ENCODE assay signal across 10 cellular contexts in genomic region chr12:54371328-54372112, GRCh38. TPM values are rescaled to one million over a fixed set of nuclear protein-coding genes. Genes with fewer than 3 reads are reported as not detected.
A peak's percentile ranks its signal among the peaks of the same experiment; 100 is the strongest.
DNase-seq lines count a peak whose midpoint lies in the region; ATAC-seq and TF ChIP-seq lines count a peak whose summit lies in the region.
"Had no signal": no experiment of that assay in that cellular context is flagged by ENCODE, and none has a peak within 500 bp of the region (broad histone marks: within the 10 kb centered on the region; RNA-seq: fewer than 3 reads in every experiment).

No MANE protein-coding gene starts in this region.

- no peaks in the 10 kb centered on the region for H3K27me3 Mint-ChIP-seq in T-helper 17 cell
- H3K27me3 Mint-ChIP-seq: central memory CD8-positive, alpha-beta T cell had no signal

- H3K27me3 ChIP-seq in right atrium auricular region: no peaks in the 10 kb centered on the region
- H3K27me3 ChIP-seq in testis: no peaks in the 10 kb centered on the region

- H3K27ac Mint-ChIP-seq in T-helper 17 cell: peak overlapping the region; percentile 19

- DNase-seq in NCI-H2227 (lab: John Stamatoyannopoulos, UW; ENCODE audit: unreplicated experiment): peak; percentile 69
- no peak for DNase-seq in NCI-H2227 treated with DMSO at 0.1 percent for 48 hours (lab: John Stamatoyannopoulos, UW)
- DNase-seq in T-helper 17 cell: no peak
- peak; percentile 88 for DNase-seq in right atrium auricular region (ENCODE audit: low spot score)
- peak; percentile 50 for DNase-seq in testis
- DNase-seq in cerebellum (ENCODE audit: low spot score): no peak
- no peak for DNase-seq in stimulated activated naive CD4-positive, alpha-beta T cell (lab: John Stamatoyannopoulos, UW)
- DNase-seq: activated CD4-positive, alpha-beta T cell treated with anti-CD3 and anti-CD28 coated beads for 36 hours had no signal

- 63 to 91% methylated on average over 4 to 5 of the region's 5 CpGs for WGBS in testis, 2 donors

- H3K9me3 ChIP-seq in T-helper 17 cell (ENCODE audit: control insufficient read depth, low read length, poor library complexity, severe bottlenecking): no peaks in the 10 kb centered on the region
- H3K9me3 ChIP-seq in right atrium auricular region: no peaks in the 10 kb centered on the region
- no peaks in the 10 kb centered on the region for H3K9me3 ChIP-seq in testis

- TF ChIP-seq CTCF in right atrium auricular region (IDR thresholded peaks at IDR 0.05) (no peak), testis (IDR thresholded peaks at IDR 0.05) (no peak)

- intact Hi-C loops in testis (cut with DNase I; ENCODE audit: low total_unique reads): loop anchor here (10.0 kb wide), 1 partner anchor 147 kb away; no protein-coding TSS in a partner anchor

- no peak overlapping the region for H3K4me3 Mint-ChIP-seq in T-helper 17 cell
- H3K4me3 Mint-ChIP-seq: activated CD4-positive, alpha-beta T cell treated with anti-CD3 and anti-CD28 coated beads for 36 hours; central memory CD8-positive, alpha-beta T cell had no signal

- peaks cover 30% of the 10 kb centered on the region for H3K4me1 Mint-ChIP-seq in T-helper 17 cell

- no peaks in the 10 kb centered on the region for H3K36me3 Mint-ChIP-seq in T-helper 17 cell (ENCODE audit: low read depth)

- ATAC-seq in T-helper 17 cell (no peak), GM21423 (IDR thresholded peaks at IDR 0.05; ENCODE audit: unreplicated experiment) (no peak)
- ATAC-seq: activated CD4-positive, alpha-beta T cell treated with anti-CD3 and anti-CD28 coated beads for 36 hours had no signal

- H3K4me1 ChIP-seq in right atrium auricular region (peaks cover 0 to 76% of the 10 kb centered on the region in 2 donors), testis (peaks cover 42% of the 10 kb centered on the region)

- H3K36me3 ChIP-seq in right atrium auricular region: no peaks in the 10 kb centered on the region
- H3K36me3 ChIP-seq in testis (ENCODE audit: low read depth, missing control alignments): no peaks in the 10 kb centered on the region

- no peak for TF ChIP-seq POLR2A in testis (IDR thresholded peaks at IDR 0.05)

- peak overlapping the region; percentile 73 to 92 for H3K27ac ChIP-seq in right atrium auricular region
- no peak overlapping the region for H3K27ac ChIP-seq in testis

- no peak overlapping the region for H3K4me3 ChIP-seq in right atrium auricular region
- no peak overlapping the region for H3K4me3 ChIP-seq in testis

RNA-seq across cellular contexts. Expression of gene GPR84, which starts 7.2 kb away (rescaled TPM):
- under 1 TPM; 0.57 to 0.99 TPM for total RNA-seq in T-helper 17 cell
- total RNA-seq in right atrium auricular region: under 1 TPM in 1 of 2 donors, not detected in 1; 0.43 TPM
- total RNA-seq in testis: under 1 TPM in 1 of 2 donors, not detected in 1; 0.43 TPM
- 0.58 TPM for polyA plus RNA-seq in testis (ENCODE audit: insufficient read depth, low read depth, low replicate concordance)
- 0.36 TPM for total RNA-seq in cerebellum

RNA-seq across cellular contexts. Expression of gene ZNF385A, which starts 13.0 kb away (rescaled TPM):
- 1 to 10 TPM; 3.4 to 5.7 TPM for total RNA-seq in T-helper 17 cell
- 10 to 100 TPM in 1 of 2 donors, 1 to 10 TPM in 1; 6.7 to 12.7 TPM for total RNA-seq in right atrium auricular region
- 1 to 10 TPM; 3.5 to 5.6 TPM for total RNA-seq in testis
- 10.9 TPM for polyA plus RNA-seq in testis (ENCODE audit: insufficient read depth, low read depth, low replicate concordance)
- total RNA-seq in cerebellum: 1.7 TPM

RNA-seq across cellular contexts. Expression of gene COPZ1, which starts 46.6 kb away (rescaled TPM):
- total RNA-seq in T-helper 17 cell (10 to 100 TPM; 58.6 to 63.3 TPM), right atrium auricular region (100 to 1,000 TPM in 1 of 2 donors, 10 to 100 TPM in 1; 79.2 to 154 TPM), testis (10 to 100 TPM; 45.9 to 63.9 TPM), cerebellum (52.3 TPM)
- polyA plus RNA-seq in testis (ENCODE audit: insufficient read depth, low read depth, low replicate concordance): 123 TPM

RNA-seq across cellular contexts. Expression of gene ITGA5, which starts 47.5 kb away (rescaled TPM):
- total RNA-seq in T-helper 17 cell: 10 to 100 TPM; 61.6 to 71.4 TPM
- 100 to 1,000 TPM in 1 of 2 donors, 10 to 100 TPM in 1; 80.5 to 144 TPM for total RNA-seq in right atrium auricular region
- 10 to 100 TPM in 1 of 2 donors, 1 to 10 TPM in 1; 9.0 to 10.7 TPM for total RNA-seq in testis
- polyA plus RNA-seq in testis (ENCODE audit: insufficient read depth, low read depth, low replicate concordance): 16.3 TPM
- 9.9 TPM for total RNA-seq in cerebellum

Comparison
In these comparisons a context has a peak if more than half of its experiments do, and no peak if none do; other contexts are left out.
1. DNase-seq: peak in NCI-H2227 (single experiment), right atrium auricular region (single experiment) and testis (single experiment); none in NCI-H2227 treated with DMSO at 0.1 percent for 48 hours (single experiment), T-helper 17 cell (0 of 3), cerebellum (single experiment) and stimulated activated naive CD4-positive, alpha-beta T cell (0 of 6).
2. H3K27ac ChIP-seq: peak in right atrium auricular region (2 of 2); none in testis (0 of 2).